ENCODE assay signal across 8 cellular contexts in the genomic region with DNA sequence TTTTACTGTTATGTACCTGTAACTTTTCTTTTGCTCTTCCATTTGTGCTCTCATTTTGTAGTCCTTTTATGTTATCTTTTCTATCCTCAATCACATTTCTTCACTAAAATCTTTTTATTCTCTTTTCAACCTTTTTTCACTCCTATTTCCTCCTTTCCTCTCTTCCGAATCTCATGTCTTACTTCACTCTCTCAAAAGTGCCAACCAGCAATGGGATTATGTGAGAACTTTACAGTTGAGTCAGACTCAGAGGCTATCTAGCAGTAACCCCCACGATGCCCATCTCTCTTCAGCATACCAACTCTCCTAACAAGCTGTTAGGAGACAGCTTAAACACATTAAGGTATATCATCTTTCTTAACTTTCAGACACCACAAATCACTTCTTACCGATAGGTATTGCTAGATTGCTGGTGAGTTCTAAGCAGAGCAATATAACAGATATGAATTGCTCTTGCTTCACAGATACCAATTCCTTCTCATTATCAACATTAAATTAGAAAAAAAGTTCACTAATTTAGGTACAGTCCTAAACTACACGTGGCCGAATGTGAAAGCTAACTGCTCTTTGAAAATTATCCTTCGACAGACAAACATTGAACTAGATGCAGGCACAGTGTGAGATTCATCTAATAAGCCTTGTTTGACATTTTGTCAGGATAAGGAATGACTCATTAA. TPM values are rescaled to one million over a fixed set of nuclear protein-coding genes. Genes with fewer than 3 reads are reported as not detected.
A peak's percentile ranks its signal among the peaks of the same experiment; 100 is the strongest.
DNase-seq lines count a peak whose midpoint lies in the region; ATAC-seq and TF ChIP-seq lines count a peak whose summit lies in the region.

No MANE protein-coding gene starts in this region.

- peak overlapping the region; percentile 79 for H3K4me3 Mint-ChIP-seq in activated T-helper 1 cell treated with anti-CD3 and anti-CD28 coated beads, Interleukin-12 subunit alpha, Interleukin-12 subunit beta, Interleukin-2, Interleukin-4 antibody, amounts not matched to agents 30 ng/mL and 10 ng/mL and 1 ng/mL, durations not matched to agents 14 hours and 24 hours and 36 hours

- H3K27ac Mint-ChIP-seq in activated T-helper 1 cell treated with anti-CD3 and anti-CD28 coated beads, Interleukin-12 subunit alpha, Interleukin-12 subunit beta, Interleukin-2, Interleukin-4 antibody, amounts not matched to agents 30 ng/mL and 10 ng/mL and 1 ng/mL, durations not matched to agents 14 hours and 24 hours and 36 hours = peak overlapping the region; percentile 77

- H3K9me3 Mint-ChIP-seq in activated T-helper 1 cell treated with anti-CD3 and anti-CD28 coated beads, Interleukin-12 subunit alpha, Interleukin-12 subunit beta, Interleukin-2, Interleukin-4 antibody, amounts not matched to agents 30 ng/mL and 10 ng/mL and 1 ng/mL, durations not matched to agents 14 hours and 24 hours and 36 hours = peaks cover 1% of the 10 kb centered on the region

- H3K27me3 ChIP-seq in stomach = peaks cover 0 to 8% (median 0%) of the 10 kb centered on the region in 3 donors

- H3K36me3 ChIP-seq in stomach (no peaks in the 10 kb centered on the region), mucosa of descending colon (ENCODE audit: low read depth) (no peaks in the 10 kb centered on the region)

- H3K4me1 Mint-ChIP-seq in activated T-helper 1 cell treated with anti-CD3 and anti-CD28 coated beads, Interleukin-12 subunit alpha, Interleukin-12 subunit beta, Interleukin-2, Interleukin-4 antibody, amounts not matched to agents 30 ng/mL and 10 ng/mL and 1 ng/mL, durations not matched to agents 14 hours and 24 hours and 36 hours (ENCODE audit: low read depth) = peaks cover 52% of the 10 kb centered on the region

- TF ChIP-seq CTCF in stomach (IDR thresholded peaks at IDR 0.05) (no peak), mucosa of descending colon (IDR thresholded peaks at IDR 0.05) (no peak)

- peak overlapping the region in 2 of 5 donors; percentile 82 to 88 for H3K27ac ChIP-seq in stomach

- WGBS in stomach, 5 donors = 32 to 42% (median 37%) methylated on average over 6 of the region's 6 CpGs

- H3K9me3 ChIP-seq in stomach = no peaks in the 10 kb centered on the region
- H3K9me3 ChIP-seq in mucosa of descending colon = no peaks in the 10 kb centered on the region

- H3K4me3 ChIP-seq in stomach (peak overlapping the region; percentile 81 to 89 (median 84)), mucosa of descending colon (no peak overlapping the region)

- H3K36me3 Mint-ChIP-seq in activated T-helper 1 cell treated with anti-CD3 and anti-CD28 coated beads, Interleukin-12 subunit alpha, Interleukin-12 subunit beta, Interleukin-2, Interleukin-4 antibody, amounts not matched to agents 30 ng/mL and 10 ng/mL and 1 ng/mL, durations not matched to agents 14 hours and 24 hours and 36 hours (ENCODE audit: low read depth) = peaks cover 2% of the 10 kb centered on the region

- TF ChIP-seq POLR2A in stomach (IDR thresholded peaks at IDR 0.05) = no peak

- intact Hi-C loops in activated T-helper 1 cell treated with anti-CD3 and anti-CD28 coated beads, Interleukin-12 subunit alpha, Interleukin-12 subunit beta, Interleukin-2, Interleukin-4 antibody, amounts not matched to agents 30 ng/mL and 10 ng/mL and 1 ng/mL, durations not matched to agents 14 hours and 24 hours and 36 hours (cut with micrococcal nuclease) = loop anchor here (1.0 to 5.0 kb wide), 9 partner anchors 25 to 1530 kb away; a partner anchor contains a TSS
- intact Hi-C loops in stomach (cut with DNase I; ENCODE audit: low total_unique reads) (no loop called here), mucosa of descending colon (cut with DNase I, micrococcal nuclease) (no loop called here)

- TF ChIP-seq EP300 in stomach (IDR thresholded peaks at IDR 0.05) = no peak

- peaks cover 8% of the 10 kb centered on the region for H3K27me3 Mint-ChIP-seq in activated T-helper 1 cell treated with anti-CD3 and anti-CD28 coated beads, Interleukin-12 subunit alpha, Interleukin-12 subunit beta, Interleukin-2, Interleukin-4 antibody, amounts not matched to agents 30 ng/mL and 10 ng/mL and 1 ng/mL, durations not matched to agents 14 hours and 24 hours and 36 hours (ENCODE audit: insufficient read depth)

- H3K4me1 ChIP-seq in stomach (peaks cover 5 to 31% (median 19%) of the 10 kb centered on the region in 4 donors), mucosa of descending colon (ENCODE audit: low read depth) (peaks cover 8% of the 10 kb centered on the region)

- DNase-seq in NCI-H526 (lab: John Stamatoyannopoulos, UW) (peak; percentile 36 to 42), NCI-H526 treated with DMSO at 0.1 percent for 48 hours (lab: John Stamatoyannopoulos, UW) (no peak), left kidney (ENCODE audit: low read depth, low spot score) (peak; percentile 23), stomach (no peak), globus pallidus (ENCODE audit: low spot score) (no peak), mucosa of descending colon (no peak)
- DNase-seq in activated T-helper 1 cell treated with anti-CD3 and anti-CD28 coated beads, Interleukin-12 subunit alpha, Interleukin-12 subunit beta, Interleukin-2, Interleukin-4 antibody, amounts not matched to agents 30 ng/mL and 10 ng/mL and 1 ng/mL, durations not matched to agents 14 hours and 24 hours and 36 hours (ENCODE audit: low spot score) = no peak

- ATAC-seq in GM21786 (IDR thresholded peaks at IDR 0.05; ENCODE audit: unreplicated experiment) (no peak), mucosa of descending colon (no peak)

RNA-seq across cellular contexts. Expression of a gene that starts 1.4 kb away (rescaled TPM):
- total RNA-seq in activated T-helper 1 cell treated with anti-CD3 and anti-CD28 coated beads, Interleukin-12 subunit alpha, Interleukin-12 subunit beta, Interleukin-2, Interleukin-4 antibody, amounts not matched to agents 30 ng/mL and 10 ng/mL and 1 ng/mL, durations not matched to agents 14 hours and 24 hours and 36 hours = 9.0 and 9.4 TPM in 2 replicates
- total RNA-seq in stomach (1 to 10 TPM in 3 of 5 donors, under 1 TPM in 1, not detected in 1; under 0.01 to 8.3 (median 2.4) TPM), mucosa of descending colon (1 to 10 TPM in 1 of 3 donors, under 1 TPM in 2; 0.60 to 3.4 (median 0.87) TPM)
- polyA plus RNA-seq in stomach = 1 to 10 TPM in 2 of 3 donors, under 1 TPM in 1; 0.76 to 3.3 (median 2.6) TPM

Comparison
In these comparisons a context has a peak if more than half of its experiments do, and no peak if none do; other contexts are left out.
1. DNase-seq: peak in NCI-H526 (2 of 2) and left kidney (single experiment); none in NCI-H526 treated with DMSO at 0.1 percent for 48 hours (single experiment), activated T-helper 1 cell treated with anti-CD3 and anti-CD28 coated beads, Interleukin-12 subunit alpha, Interleukin-12 subunit beta, Interleukin-2, Interleukin-4 antibody, amounts not matched to agents 30 ng/mL and 10 ng/mL and 1 ng/mL, durations not matched to agents 14 hours and 24 hours and 36 hours (single experiment), stomach (single experiment), globus pallidus (single experiment) and mucosa of descending colon (0 of 3).